ENCODE assay signal across 18 cellular contexts in genomic region chr16:17331071-17331521, GRCh38.
DNase-seq lines count a peak whose midpoint lies in the region; TF ChIP-seq lines count a peak whose summit lies in the region.
"Had no signal": no experiment of that assay in that cellular context is flagged by ENCODE, and none has a peak within 500 bp of the region (broad histone marks: within the 10 kb centered on the region; RNA-seq: fewer than 3 reads in every experiment).

No MANE protein-coding gene starts in this region.

- TF ChIP-seq CTCF in H9 (conservative IDR thresholded peaks at IDR 0.05) (no peak), lower leg skin (IDR thresholded peaks at IDR 0.05) (no peak), transverse colon (IDR thresholded peaks at IDR 0.05) (no peak), dorsolateral prefrontal cortex (IDR thresholded peaks at IDR 0.05 in 54 of 56, conservative IDR thresholded peaks at IDR 0.05 in 2 of 56; ENCODE audit: low read depth in 1 of 56, partially characterized antibody in 56 of 56) (no peak)

- no peak for TF ChIP-seq POLR2A in lower leg skin (IDR thresholded peaks at IDR 0.05)
- TF ChIP-seq POLR2A in transverse colon (IDR thresholded peaks at IDR 0.05): no peak

- no CpG with 5 or more reads among the region's 9 CpGs for WGBS in H9 (ENCODE audit: extremely low coverage, insufficient read length, low lambda C conversion rate)
- 59 to 61% methylated on average over 6 to 9 of the region's 9 CpGs for WGBS in lower leg skin, 2 donors
- WGBS in transverse colon (ENCODE audit: low coverage in 1 of 2), 2 donors: 85 to 100% methylated on average over 1 to 5 of the region's 9 CpGs

- no peak overlapping the region for H3T11ph ChIP-seq in H9 (ENCODE audit: low read length)

- H3K36me3 ChIP-seq in transverse colon: no peaks in the 10 kb centered on the region
- H3K36me3 ChIP-seq: SJSA1 had no signal

- no peak overlapping the region for H2AK5ac ChIP-seq in H9 (ENCODE audit: insufficient read length, low read length)

- H3K36me3 Mint-ChIP-seq in H9 (ENCODE audit: insufficient read depth in 1 of 3, low read depth in 3 of 3): peaks cover 0 to 1% (median 0%) of the 10 kb centered on the region in 3 experiments; a peak in 2 of 7 replicates

- H3K23ac ChIP-seq in H9 (ENCODE audit: insufficient read length, low read depth, low read length): no peak overlapping the region

- TF ChIP-seq EP300 in transverse colon (IDR thresholded peaks at IDR 0.05; ENCODE audit: low read depth): no peak

- no peaks in the 10 kb centered on the region for H3K4me1 ChIP-seq in H9 (ENCODE audit: insufficient read depth, low read length)
- H3K4me1 ChIP-seq in transverse colon: peaks cover 13 to 24% (median 18%) of the 10 kb centered on the region in 4 donors

- peak overlapping the region; percentile 3; the same call in 1 of the 2 replicates for H3K14ac ChIP-seq in H9 (ENCODE audit: insufficient read depth, low read length)

- no peak overlapping the region for H3K4me2 ChIP-seq in H9 (ENCODE audit: insufficient read depth, insufficient read length, low read length)
- H3K4me2 ChIP-seq: BLaER1 treated with 17β-estradiol and CSF1 and Interleukin-3, amounts not matched to agents 10 nM and 100 nM; hepatocyte had no signal

- H3K56ac ChIP-seq in H9 (ENCODE audit: insufficient read length, low read depth, low read length): no peak overlapping the region

- H2BK5ac ChIP-seq in H9 (ENCODE audit: insufficient read length, low read length): no peak overlapping the region

- no peak overlapping the region for H2BK15ac ChIP-seq in H9 (ENCODE audit: low read depth, low read length)

- no peak overlapping the region for H2BK12ac ChIP-seq in H9 (ENCODE audit: insufficient read length, low read depth, low read length)

- H3K4me3 ChIP-seq in lower leg skin (ENCODE audit: low read depth, poor library complexity, severe bottlenecking) (no peak overlapping the region), transverse colon (no peak overlapping the region), dorsolateral prefrontal cortex (no peak overlapping the region)
- H3K4me3 ChIP-seq: BLaER1 treated with 17β-estradiol and CSF1 and Interleukin-3, amounts not matched to agents 10 nM and 100 nM; hepatocyte; K562; SJSA1 had no signal

- no peaks in the 10 kb centered on the region for H3K23me2 ChIP-seq in H9 (ENCODE audit: insufficient read length, low read depth, low read length, poor library complexity, severe bottlenecking)

- no peaks in the 10 kb centered on the region for H3K79me1 ChIP-seq in H9 (ENCODE audit: insufficient read depth, low read depth, low read length, poor library complexity, severe bottlenecking)

- H4K91ac ChIP-seq in H9 (ENCODE audit: insufficient read length, low read depth, low read length): no peak overlapping the region

- H4K8ac ChIP-seq in H9 (replicated peaks; ENCODE audit: insufficient read length, low read depth, low read length): no peak overlapping the region

- H3K9ac ChIP-seq in H9 (ENCODE audit: extremely low read depth, insufficient read length, low read length): no peak overlapping the region
- H3K9ac ChIP-seq: BLaER1 treated with 17β-estradiol and CSF1 and Interleukin-3, amounts not matched to agents 10 nM and 100 nM had no signal

- no peaks in the 10 kb centered on the region for H3K79me2 ChIP-seq in H9 (ENCODE audit: insufficient read depth, low read length)
- H3K79me2 ChIP-seq: hepatocyte had no signal

- no peaks in the 10 kb centered on the region for H3K9me3 ChIP-seq in H9 (ENCODE audit: control insufficient read depth, low read depth, low read length)
- H3K9me3 ChIP-seq in transverse colon: no peaks in the 10 kb centered on the region
- H3K9me3 ChIP-seq: BLaER1 treated with 17β-estradiol and CSF1 and Interleukin-3, amounts not matched to agents 10 nM and 100 nM; SJSA1 had no signal

- no peaks in the 10 kb centered on the region for H3K27me3 ChIP-seq in H9 (ENCODE audit: insufficient read depth, low read length)
- H3K27me3 ChIP-seq in transverse colon: no peaks in the 10 kb centered on the region
- no peaks in the 10 kb centered on the region for H3K27me3 ChIP-seq in dorsolateral prefrontal cortex
- H3K27me3 ChIP-seq: BLaER1 treated with 17β-estradiol and CSF1 and Interleukin-3, amounts not matched to agents 10 nM and 100 nM; hepatocyte; SJSA1 had no signal

- no peaks in the 10 kb centered on the region for H4K20me1 ChIP-seq in H9 (ENCODE audit: control insufficient read depth, insufficient read depth, insufficient read length)
- H4K20me1 ChIP-seq: BLaER1 treated with 17β-estradiol and CSF1 and Interleukin-3, amounts not matched to agents 10 nM and 100 nM had no signal

- H4K5ac ChIP-seq in H9 (ENCODE audit: insufficient read length, low read depth, low read length): no peak overlapping the region

- H3K27ac Mint-ChIP-seq in H9: no peak overlapping the region

- intact Hi-C loops in lower leg skin (cut with DNase I; ENCODE audit: low total_unique reads) (no loop called here), transverse colon (cut with DNase I; ENCODE audit: low total_unique reads) (no loop called here), dorsolateral prefrontal cortex (cut with DNase I) (no loop called here)

- H3K18ac ChIP-seq in H9 (ENCODE audit: insufficient read length, low read depth, low read length): no peak overlapping the region

- no peak overlapping the region for H2BK120ac ChIP-seq in H9 (ENCODE audit: low read depth, low read length, poor library complexity, severe bottlenecking)

- H3K27ac ChIP-seq in H9 (ENCODE audit: insufficient read length, low read depth, low read length) (no peak overlapping the region), transverse colon (peak overlapping the region in 3 of 4 donors; percentile 21 to 85 (median 83)), dorsolateral prefrontal cortex (no peak overlapping the region)
- H3K27ac ChIP-seq: hepatocyte, SJSA1 had no signal

- in situ Hi-C loops in transverse colon (cut with MboI; ENCODE audit: low pct_ligation_motif_present in 1 of 4, low pct_unique_long_range_greater_than_20kb in 1 of 4, low sequenced_read_pairs in 3 of 4): no loop called here

- H3K9me3 Mint-ChIP-seq in H9: no peaks in the 10 kb centered on the region
- H3K9me3 Mint-ChIP-seq: neural crest cell had no signal

- peaks cover 5% of the 10 kb centered on the region in 2 experiments; a peak in 3 of 4 replicates for H3K4me1 Mint-ChIP-seq in H9

- no peak overlapping the region for H3K4ac ChIP-seq in H9 (ENCODE audit: low read depth, low read length)

- DNase-seq in H9 (no peak), fibroblast of gingiva (ENCODE audit: low read depth) (peak; percentile 59), lower leg skin (ENCODE audit: low spot score in 2 of 2) (peak; percentile 76 to 93), transverse colon (no peak), dorsolateral prefrontal cortex (no peak), T-helper 2 cell (no peak), DMS79 treated with DMSO at 0.1 percent for 48 hours (lab: John Stamatoyannopoulos, UW) (no peak), middle frontal gyrus (ENCODE audit: extremely low spot score, low spot score) (no peak)
- DNase-seq: activated effector memory CD4-positive, alpha-beta T cell treated with anti-CD3 and anti-CD28 coated beads, Interleukin-2, amount 50 U/mL, for 16 hours; DMS153; kidney; NCI-H2029; stimulated activated CD4-positive, alpha-beta T cell treated with anti-CD3 and anti-CD28 coated beads, Interleukin-2, amount 100 ng/mL, for 48 hours had no signal

- no peak overlapping the region for H3K4me3 Mint-ChIP-seq in H9
- H3K4me3 Mint-ChIP-seq: neural crest cell had no signal

- H2AFZ ChIP-seq in H9 (ENCODE audit: low read length): no peak overlapping the region
- H2AFZ ChIP-seq: hepatocyte had no signal

- no peaks in the 10 kb centered on the region for H3K27me3 Mint-ChIP-seq in H9 (ENCODE audit: low read depth)

- H2BK20ac ChIP-seq in H9 (ENCODE audit: low read depth, low read length, poor library complexity, severe bottlenecking): no peak overlapping the region

Comparison
In these comparisons a context has a peak if more than half of its experiments do, and no peak if none do; other contexts are left out.
1. DNase-seq: peak in fibroblast of gingiva (single experiment) and lower leg skin (2 of 2); none in H9 (single experiment), transverse colon (single experiment), dorsolateral prefrontal cortex (0 of 10), T-helper 2 cell (0 of 5), DMS79 treated with DMSO at 0.1 percent for 48 hours (single experiment) and middle frontal gyrus (single experiment).
2. H3K27ac ChIP-seq: peak in transverse colon (3 of 4); none in H9 (single experiment) and dorsolateral prefrontal cortex (0 of 59).